Comparison of ENCODE assay signal across 8 cellular contexts in the genomic region with DNA sequence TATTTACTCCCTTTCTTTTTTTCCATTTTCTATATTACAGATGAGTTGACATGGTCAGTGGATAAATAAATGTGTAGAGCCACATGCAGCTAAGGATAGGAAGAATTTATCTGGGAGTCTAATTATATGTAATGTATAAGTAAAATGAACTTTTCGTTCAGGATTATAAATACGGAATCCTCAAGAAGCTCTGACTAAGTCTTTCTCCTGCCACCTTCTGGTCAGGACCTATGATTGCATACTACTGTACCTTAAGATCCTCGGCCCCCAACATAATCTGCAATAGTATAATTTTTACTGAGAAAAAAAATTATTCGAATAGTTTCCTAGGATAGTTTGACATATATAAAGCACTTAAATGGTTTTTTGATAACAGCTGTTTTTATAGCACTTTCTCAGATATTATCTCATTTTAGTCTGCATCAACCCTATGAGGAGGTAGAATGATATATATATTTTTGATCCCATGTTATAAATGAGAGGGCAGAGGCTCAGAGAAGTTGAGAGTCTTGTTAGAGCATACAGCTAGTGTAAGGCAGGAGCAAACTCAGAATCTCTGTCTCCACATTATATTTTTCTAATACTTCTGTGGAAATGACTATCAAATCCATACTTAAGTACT. TPM values are rescaled to one million over a fixed set of nuclear protein-coding genes. Genes with fewer than 3 reads are reported as not detected.
DNase-seq lines count a peak whose midpoint lies in the region; ATAC-seq, FAIRE-seq and TF ChIP-seq lines count a peak whose summit lies in the region.

No MANE protein-coding gene starts in this region.

- H3K36me3 Mint-ChIP-seq in activated naive CD4-positive, alpha-beta T cell treated with anti-CD3 and anti-CD28 coated beads, Interleukin-2, amount 50 U/mL, for 72 hours = no peaks in the 10 kb centered on the region

- DNase-seq in activated naive CD4-positive, alpha-beta T cell treated with anti-CD3 and anti-CD28 coated beads, Interleukin-2, amount 50 U/mL, for 72 hours (ENCODE audit: low spot score in 2 of 2) = no peak
- DNase-seq in activated naive CD4-positive, alpha-beta T cell (lab: John Stamatoyannopoulos, UW) = no peak
- DNase-seq in Jurkat, Clone E6-1 (ENCODE audit: low read depth, low spot score) = peak; percentile 41
- DNase-seq in frontal cortex (ENCODE audit: low spot score in 2 of 2) = peak; percentile 10 to 36
- DNase-seq in psoas muscle = no peak
- no peak for DNase-seq in ureter (ENCODE audit: low spot score)

- H3K27me3 ChIP-seq in psoas muscle (ENCODE audit: insufficient read depth in 3 of 3, low read length in 2 of 3) = no peaks in the 10 kb centered on the region

- H3K4me3 ChIP-seq in Jurkat, Clone E6-1 (ENCODE audit: low read length) = no peak overlapping the region
- no peak overlapping the region for H3K4me3 ChIP-seq in psoas muscle

- WGBS in psoas muscle, 3 donors = 6 to 12% (median 7%) methylated on average over 4 of the region's 4 CpGs

- no peak overlapping the region for H3K27ac Mint-ChIP-seq in activated naive CD4-positive, alpha-beta T cell treated with anti-CD3 and anti-CD28 coated beads, Interleukin-2, amount 50 U/mL, for 72 hours

- intact Hi-C loops in psoas muscle (cut with DNase I) = loop anchor here (2.0 to 5.0 kb wide), 3 partner anchors 341 to 383 kb away; no protein-coding TSS in a partner anchor

- H3K4me1 ChIP-seq in psoas muscle = no peaks in the 10 kb centered on the region

- TF ChIP-seq CTCF in psoas muscle (IDR thresholded peaks at IDR 0.05) = peak; percentile 75

- no peaks in the 10 kb centered on the region for H3K36me3 ChIP-seq in psoas muscle (ENCODE audit: insufficient read depth in 1 of 2, low read depth in 1 of 2)

- FAIRE-seq in TTC549 (lab: Jason Lieb, UNC) (peak; percentile 53), frontal cortex (lab: Jason Lieb, UNC) (peak; percentile 71)

- no peak overlapping the region for H3K27ac ChIP-seq in psoas muscle

- peak; percentile 62 to 64 for ATAC-seq in activated naive CD4-positive, alpha-beta T cell treated with anti-CD3 and anti-CD28 coated beads, Interleukin-2, amount 50 U/mL, for 72 hours
- ATAC-seq in GM21526 (IDR thresholded peaks at IDR 0.05; ENCODE audit: low FRiP score, unreplicated experiment) (peak; percentile 77), psoas muscle (peak; percentile 59 to 85 (median 72))

- no peaks in the 10 kb centered on the region for H3K9me3 Mint-ChIP-seq in activated naive CD4-positive, alpha-beta T cell treated with anti-CD3 and anti-CD28 coated beads, Interleukin-2, amount 50 U/mL, for 72 hours

- H3K9me3 ChIP-seq in psoas muscle = no peaks in the 10 kb centered on the region

RNA-seq across cellular contexts. Expression of a gene that starts 36.1 kb away (rescaled TPM):
- total RNA-seq in activated naive CD4-positive, alpha-beta T cell treated with anti-CD3 and anti-CD28 coated beads, Interleukin-2, amount 50 U/mL, for 72 hours = 10 to 100 TPM; 28.4 to 31.2 TPM
- polyA plus RNA-seq in Jurkat, Clone E6-1 (2012; ENCODE audit: insufficient read depth, insufficient read length) = 78.3 TPM
- 216 TPM for total RNA-seq in frontal cortex
- total RNA-seq in psoas muscle = 10 to 100 TPM; 15.5 to 34.0 (median 23.0) TPM
- polyA plus RNA-seq in psoas muscle = 10 to 100 TPM; 21.1 to 46.4 (median 45.8) TPM
- total RNA-seq in ureter = 41.1 TPM

RNA-seq across cellular contexts. Expression of a gene that starts 56.6 kb away (rescaled TPM):
- total RNA-seq in activated naive CD4-positive, alpha-beta T cell treated with anti-CD3 and anti-CD28 coated beads, Interleukin-2, amount 50 U/mL, for 72 hours = 1 to 10 TPM; 2.4 to 3.4 TPM
- polyA plus RNA-seq in Jurkat, Clone E6-1 (2012; ENCODE audit: insufficient read depth, insufficient read length) = 4.5 TPM
- 8.6 TPM for total RNA-seq in frontal cortex
- total RNA-seq in psoas muscle = 1 to 10 TPM; 3.6 to 4.6 (median 3.7) TPM
- 1 to 10 TPM; 1.6 to 9.1 (median 3.0) TPM for polyA plus RNA-seq in psoas muscle
- 13.0 TPM for total RNA-seq in ureter

Comparison
In these comparisons a context has a peak if more than half of its experiments do, and no peak if none do; other contexts are left out.
1. DNase-seq: peak in Jurkat, Clone E6-1 (single experiment) and frontal cortex (2 of 2); none in activated naive CD4-positive, alpha-beta T cell treated with anti-CD3 and anti-CD28 coated beads, Interleukin-2, amount 50 U/mL, for 72 hours (0 of 2), activated naive CD4-positive, alpha-beta T cell (0 of 4), psoas muscle (0 of 2) and ureter (single experiment).
2. Peak in every context shown above with its lines, with median percentiles within 50 percentile points of each other: ATAC-seq.